Comparison of ENCODE assay signal across 1 cellular context in genomic region chr6:37171970-37172812, GRCh38.
TF ChIP-seq lines count a peak whose summit lies in the region.

No MANE protein-coding gene starts in this region.

TF ChIP-seq in HepG2, 621 proteins besides CTCF, POLR2A, EP300 and RAD21 (continued from another document and continues in another):
- peak; percentile 66 for TF ChIP-seq TFDP2 (CRISPR knock-in tag; IDR thresholded peaks at IDR 0.05)
- TF ChIP-seq MIXL1 (CRISPR knock-in tag; IDR thresholded peaks at IDR 0.05): peak; percentile 77; the same call in 1 of the 2 replicates
- TF ChIP-seq ZNF629 (CRISPR knock-in tag; conservative IDR thresholded peaks at IDR 0.05): peak; percentile 28; the same call in 1 of the 2 replicates
- TF ChIP-seq ZNF781 (CRISPR knock-in tag; IDR thresholded peaks at IDR 0.05; ENCODE audit: borderline replicate concordance, not compliant biosample characterization): peak; percentile 37
- 0 out of 2 replicates have a peak, but pooled peaks have one; percentile 35 for TF ChIP-seq ZBTB37 (CRISPR knock-in tag; IDR thresholded peaks at IDR 0.05)
- TF ChIP-seq ARHGAP35 (CRISPR knock-in tag; IDR thresholded peaks at IDR 0.05; ENCODE audit: borderline replicate concordance): no peak
- no peak for TF ChIP-seq ZNF749 (CRISPR knock-in tag; IDR thresholded peaks at IDR 0.05; ENCODE audit: borderline replicate concordance)
- TF ChIP-seq GRHL1 (CRISPR knock-in tag; conservative IDR thresholded peaks at IDR 0.05): no peak
- TF ChIP-seq ZNF841 (CRISPR knock-in tag; IDR thresholded peaks at IDR 0.05; ENCODE audit: borderline replicate concordance): no peak
- peak; percentile 38; the same call in 1 of the 2 replicates for TF ChIP-seq HIVEP1 (CRISPR knock-in tag; IDR thresholded peaks at IDR 0.05)
- no peak for TF ChIP-seq ZNF484 (CRISPR knock-in tag; IDR thresholded peaks at IDR 0.05; ENCODE audit: borderline replicate concordance, low read depth)
- peak; percentile 53; the same call in 1 of the 2 replicates for TF ChIP-seq ETV5 (CRISPR knock-in tag; IDR thresholded peaks at IDR 0.05; ENCODE audit: borderline replicate concordance)
- 0 out of 2 replicates have a peak, but pooled peaks have one; percentile 10 for TF ChIP-seq ZNF24 (IDR thresholded peaks at IDR 0.05)
- peak; percentile 96 for TF ChIP-seq PITX1 (CRISPR knock-in tag; IDR thresholded peaks at IDR 0.05)
- peak; percentile 30; the same call in 1 of the 2 replicates for TF ChIP-seq ZNF124 (CRISPR knock-in tag; IDR thresholded peaks at IDR 0.05)
- peak; percentile 83 for TF ChIP-seq TEAD3 (CRISPR knock-in tag; optimal IDR thresholded peaks at IDR 0.05; ENCODE audit: borderline replicate concordance)
- peak; percentile 57; the same call in 1 of the 2 replicates for TF ChIP-seq ZBTB25 (CRISPR knock-in tag; IDR thresholded peaks at IDR 0.05)
- TF ChIP-seq SRF (IDR thresholded peaks at IDR 0.05; ENCODE audit: low read depth, low read length): peak; percentile 50; the same call in 1 of the 2 replicates
- no peak; the same call in 1 of the 2 replicates for TF ChIP-seq SSRP1 (CRISPR knock-in tag; IDR thresholded peaks at IDR 0.05)
- peak; percentile 83; the same call in 1 of the 2 replicates for TF ChIP-seq SNAPC5 (CRISPR knock-in tag; IDR thresholded peaks at IDR 0.05; ENCODE audit: borderline replicate concordance)
- TF ChIP-seq KDM3A (CRISPR knock-in tag; IDR thresholded peaks at IDR 0.05; ENCODE audit: low read depth): peak; percentile 78; the same call in 1 of the 2 replicates
- TF ChIP-seq SYNCRIP (IDR thresholded peaks at IDR 0.05; ENCODE audit: insufficient read depth, low read depth, low read length): no peak
- TF ChIP-seq HNF4A (CRISPR knock-in tag; IDR thresholded peaks at IDR 0.05): peak; percentile 77
- TF ChIP-seq DDIT3 (CRISPR knock-in tag; IDR thresholded peaks at IDR 0.05): no peak; the same call in 1 of the 2 replicates
- TF ChIP-seq ISL2 (CRISPR knock-in tag; IDR thresholded peaks at IDR 0.05): peak; percentile 95
- no peak for TF ChIP-seq ZMAT3 (CRISPR knock-in tag; conservative IDR thresholded peaks at IDR 0.05)
- peak; percentile 48 for TF ChIP-seq PHF5A (CRISPR knock-in tag; IDR thresholded peaks at IDR 0.05; ENCODE audit: low read depth, unreplicated experiment)
- TF ChIP-seq KLF11 (CRISPR knock-in tag; IDR thresholded peaks at IDR 0.05): no peak; the same call in 1 of the 2 replicates
- TF ChIP-seq CHD4 (IDR thresholded peaks at IDR 0.05; ENCODE audit: borderline replicate concordance, low read length): no peak
- no peak for TF ChIP-seq TMF1 (CRISPR knock-in tag; IDR thresholded peaks at IDR 0.05; ENCODE audit: low read depth)
- TF ChIP-seq ARID3A (IDR thresholded peaks at IDR 0.05; ENCODE audit: low read depth, low read length): peak; percentile 70; the same call in 1 of the 2 replicates
- TF ChIP-seq ZNF343 (CRISPR knock-in tag; IDR thresholded peaks at IDR 0.05): no peak
- TF ChIP-seq SMYD3 (CRISPR knock-in tag; IDR thresholded peaks at IDR 0.05): 0 out of 2 replicates have a peak, but pooled peaks have one; percentile 52
- TF ChIP-seq SIX1 (CRISPR knock-in tag; IDR thresholded peaks at IDR 0.05; ENCODE audit: borderline replicate concordance): peak; percentile 87; the same call in 1 of the 2 replicates
- TF ChIP-seq HNF4G (IDR thresholded peaks at IDR 0.05; ENCODE audit: borderline replicate concordance, low read depth, low read length): peak; percentile 70; the same call in 1 of the 2 replicates
- peak; percentile 59; the same call in 1 of the 2 replicates for TF ChIP-seq HNF4G (CRISPR knock-in tag; IDR thresholded peaks at IDR 0.05; ENCODE audit: borderline replicate concordance, low read depth)
- peak; percentile 63; the same call in 1 of the 2 replicates for TF ChIP-seq ZNF772 (CRISPR knock-in tag; IDR thresholded peaks at IDR 0.05)
- TF ChIP-seq SOX5 (CRISPR knock-in tag; IDR thresholded peaks at IDR 0.05; ENCODE audit: borderline replicate concordance): peak; percentile 82
- TF ChIP-seq FOXA3 (CRISPR knock-in tag; IDR thresholded peaks at IDR 0.05): peak; percentile 96
- peak; percentile 76; the same call in 1 of the 2 replicates for TF ChIP-seq MAZ (IDR thresholded peaks at IDR 0.05; ENCODE audit: borderline replicate concordance, low read depth, low read length)
- TF ChIP-seq MAZ (CRISPR knock-in tag; IDR thresholded peaks at IDR 0.05; ENCODE audit: low read depth): 0 out of 2 replicates have a peak, but pooled peaks have one; percentile 37
- no peak for TF ChIP-seq KAT2B (IDR thresholded peaks at IDR 0.05; ENCODE audit: borderline replicate concordance, low read depth, low read length)
- no peak for TF ChIP-seq RFX1 (IDR thresholded peaks at IDR 0.05)
- no peak for TF ChIP-seq ZNF576 (CRISPR knock-in tag; IDR thresholded peaks at IDR 0.05)
- peak; percentile 84 for TF ChIP-seq ZEB1 (IDR thresholded peaks at IDR 0.05; ENCODE audit: insufficient replicate concordance, low read depth)
- TF ChIP-seq XRCC5 (optimal IDR thresholded peaks at IDR 0.05; ENCODE audit: low read length): peak; percentile 97
- TF ChIP-seq SMARCC2 (IDR thresholded peaks at IDR 0.05): 0 out of 2 replicates have a peak, but pooled peaks have one; percentile 6
- peak; percentile 48; the same call in 1 of the 2 replicates for TF ChIP-seq ZSCAN29 (CRISPR knock-in tag; conservative IDR thresholded peaks at IDR 0.05)
- TF ChIP-seq PAXIP1 (CRISPR knock-in tag; conservative IDR thresholded peaks at IDR 0.05): peak; percentile 73
- TF ChIP-seq ZBED4 (CRISPR knock-in tag; IDR thresholded peaks at IDR 0.05; ENCODE audit: borderline replicate concordance): no peak
